ENCODE assay signal across 8 cellular contexts in genomic region chr4:54063224-54063623, GRCh38.
DNase-seq lines count a peak whose midpoint lies in the region; ATAC-seq and TF ChIP-seq lines count a peak whose summit lies in the region.

No MANE protein-coding gene starts in this region.

- peak overlapping the region; percentile 92 for H3K27ac Mint-ChIP-seq in nephron progenitor cell

- ATAC-seq in GM19397 (IDR thresholded peaks at IDR 0.05; ENCODE audit: unreplicated experiment) = no peak

- CTCF ChIA-PET in RWPE1 (lab: Yijun Ruan, JAX) = interaction anchor here (2.0 kb wide), 1 partner anchor 12 kb away, joined by 4 read pairs; no protein-coding TSS in a partner anchor

- no peaks in the 10 kb centered on the region for H3K27me3 ChIP-seq in endocrine pancreas (ENCODE audit: control insufficient read depth, insufficient read depth, low read length)

- peak overlapping the region; percentile 99 for H3K4me3 ChIP-seq in endocrine pancreas (ENCODE audit: control insufficient read depth, insufficient read depth, low read length)

- DNase-seq in NOMO-1 treated with DMSO at 0.1 percent for 48 hours (lab: John Stamatoyannopoulos, UW; ENCODE audit: unreplicated experiment) = peak; percentile 29
- no peak for DNase-seq in NOMO-1 treated with dmso at 0.1 percent for 144 hours (lab: John Stamatoyannopoulos, UW; ENCODE audit: unreplicated experiment)
- no peak for DNase-seq in RWPE1 (ENCODE audit: low spot score)
- no peak for DNase-seq in nephron progenitor cell
- DNase-seq in pons (ENCODE audit: low spot score) = no peak
- DNase-seq in NCI-H128 (lab: John Stamatoyannopoulos, UW; ENCODE audit: unreplicated experiment) = no peak

- H3K4me1 Mint-ChIP-seq in nephron progenitor cell = peaks cover 56% of the 10 kb centered on the region

- no peak for TF ChIP-seq CTCF in RWPE1 (conservative IDR thresholded peaks at IDR 0.05; ENCODE audit: low read depth)
- TF ChIP-seq CTCF in nephron progenitor cell (IDR thresholded peaks at IDR 0.05) = no peak

- peak overlapping the region; percentile 92 for H3K27ac ChIP-seq in RWPE1

- no peaks in the 10 kb centered on the region for H3K36me3 Mint-ChIP-seq in nephron progenitor cell (ENCODE audit: low read depth)

- H3K4me3 Mint-ChIP-seq in nephron progenitor cell = peak overlapping the region; percentile 89

- peaks cover 26% of the 10 kb centered on the region for H3K4me1 ChIP-seq in endocrine pancreas (ENCODE audit: control insufficient read depth, insufficient read depth, low read length)

- H3K9ac ChIP-seq in endocrine pancreas (ENCODE audit: control insufficient read depth, insufficient read depth, low read length) = peak overlapping the region; percentile 97

- peaks cover 13% of the 10 kb centered on the region for H3K27me3 Mint-ChIP-seq in nephron progenitor cell (ENCODE audit: low read depth, poor library complexity)

- POLR2A ChIA-PET in RWPE1 (lab: Yijun Ruan, JAX; ENCODE audit: low non-redundant PET) = no interaction called here

- H3K36me3 ChIP-seq in endocrine pancreas (ENCODE audit: control insufficient read depth, insufficient read depth, low read length) = no peaks in the 10 kb centered on the region

- H3K9me3 ChIP-seq in endocrine pancreas (ENCODE audit: control insufficient read depth, low read length) = no peaks in the 10 kb centered on the region

- H3K9me3 Mint-ChIP-seq in nephron progenitor cell = no peaks in the 10 kb centered on the region
